Comparison of ENCODE assay signal across 8 cellular contexts in the genomic region with DNA sequence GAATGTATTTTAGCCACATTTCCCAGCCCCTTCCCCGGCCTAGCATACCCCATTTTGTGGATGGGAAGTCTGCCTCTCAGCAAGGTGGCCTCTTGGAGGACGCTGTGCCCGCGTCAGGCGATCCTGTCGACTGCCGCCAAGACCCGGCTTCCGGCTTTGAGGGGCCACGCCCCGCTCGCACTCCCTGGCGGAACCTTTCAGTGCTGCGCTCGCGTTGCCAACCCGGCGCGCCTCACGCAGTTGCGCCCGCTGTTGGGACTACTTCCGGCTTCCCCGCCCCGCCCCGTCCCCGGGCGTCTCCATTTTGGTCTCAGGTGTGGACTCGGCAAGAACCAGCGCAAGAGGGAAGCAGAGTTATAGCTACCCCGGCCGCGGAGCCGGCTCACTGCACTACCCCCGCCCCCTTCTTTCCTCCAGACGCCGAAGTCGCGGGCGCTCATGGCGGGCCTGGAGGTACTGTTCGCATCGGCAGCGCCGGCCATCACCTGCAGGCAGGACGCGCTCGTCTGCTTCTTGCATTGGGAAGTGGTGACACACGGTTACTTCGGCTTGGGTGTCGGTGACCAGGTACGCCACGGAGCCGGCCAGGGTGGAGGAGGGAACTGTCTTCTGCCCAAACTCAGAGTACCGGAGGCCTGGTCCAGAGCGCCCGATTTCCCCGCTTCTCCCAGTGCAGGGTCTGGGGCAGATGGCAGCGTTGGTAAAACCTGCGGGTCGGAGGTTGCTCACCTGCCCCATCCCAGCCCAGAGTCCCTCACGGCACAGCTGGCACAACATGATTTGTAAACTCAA. TPM values are rescaled to one million over a fixed set of nuclear protein-coding genes. Genes with fewer than 3 reads are reported as not detected.
A peak's percentile ranks its signal among the peaks of the same experiment; 100 is the strongest.
DNase-seq lines count a peak whose midpoint lies in the region; ATAC-seq and TF ChIP-seq lines count a peak whose summit lies in the region.

A gene with protein sequence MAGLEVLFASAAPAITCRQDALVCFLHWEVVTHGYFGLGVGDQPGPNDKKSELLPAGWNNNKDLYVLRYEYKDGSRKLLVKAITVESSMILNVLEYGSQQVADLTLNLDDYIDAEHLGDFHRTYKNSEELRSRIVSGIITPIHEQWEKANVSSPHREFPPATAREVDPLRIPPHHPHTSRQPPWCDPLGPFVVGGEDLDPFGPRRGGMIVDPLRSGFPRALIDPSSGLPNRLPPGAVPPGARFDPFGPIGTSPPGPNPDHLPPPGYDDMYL (plus strand): TSS at position 267 of the 792 bp plus-strand sequence. CDS start 172 bp downstream, at position 439.

- H3K36me3 Mint-ChIP-seq in T-helper 17 cell (ENCODE audit: low read depth): peaks cover 21% of the 10 kb centered on the region

- intact Hi-C loops in uterus (cut with DNase I; ENCODE audit: low total_unique reads): no loop called here

- no peaks in the 10 kb centered on the region for H3K27me3 ChIP-seq in right atrium auricular region
- H3K27me3 ChIP-seq in uterus: no peaks in the 10 kb centered on the region

- H3K4me1 Mint-ChIP-seq in T-helper 17 cell: peaks cover 39% of the 10 kb centered on the region

- H3K4me1 ChIP-seq in right atrium auricular region: peaks cover 0 to 48% of the 10 kb centered on the region in 2 donors
- peaks cover 0 to 13% of the 10 kb centered on the region in 2 donors for H3K4me1 ChIP-seq in uterus

- H3K27me3 Mint-ChIP-seq in T-helper 17 cell: no peaks in the 10 kb centered on the region

- peak within 1 kb of the TSS; percentile 74 to 95 for H3K4me3 ChIP-seq in right atrium auricular region
- peak within 1 kb of the TSS; percentile 80 to 87 for H3K4me3 ChIP-seq in uterus

- peak; percentile 79 for DNase-seq in NCI-H1694 treated with DMSO at 0.1 percent for 48 hours (lab: John Stamatoyannopoulos, UW)
- DNase-seq in T-helper 17 cell: peak; percentile 92 to 96 (median 95)
- DNase-seq in right atrium auricular region (ENCODE audit: low spot score): peak; percentile 96
- peak; percentile 67 for DNase-seq in pulmonary artery endothelial cell (ENCODE audit: low read depth, low spot score)
- DNase-seq in uterus: peak; percentile 90 to 94

- H3K9me3 ChIP-seq in T-helper 17 cell (ENCODE audit: control insufficient read depth, low read length, poor library complexity, severe bottlenecking) (no peaks in the 10 kb centered on the region), right atrium auricular region (no peaks in the 10 kb centered on the region), uterus (no peaks in the 10 kb centered on the region)

- peak within 1 kb of the TSS; percentile 62 for H3K27ac ChIP-seq in angular gyrus (ENCODE audit: low read depth, low read length)
- H3K27ac ChIP-seq in right atrium auricular region: peak within 1 kb of the TSS; percentile 71 to 88
- H3K27ac ChIP-seq in uterus: peak within 1 kb of the TSS; percentile 65 to 78

- TF ChIP-seq CTCF in right atrium auricular region (IDR thresholded peaks at IDR 0.05) (peak in 1 of 2 donors; percentile 32), uterus (IDR thresholded peaks at IDR 0.05) (peak in 2 of 4 experiments; percentile 52 to 56)

- peak within 1 kb of the TSS; percentile 95 for H3K27ac Mint-ChIP-seq in T-helper 17 cell

- peak; percentile 97 for ATAC-seq in HG02885 (IDR thresholded peaks at IDR 0.05; ENCODE audit: poor library complexity, unreplicated experiment)
- ATAC-seq in T-helper 17 cell: peak; percentile 95

- H3K36me3 ChIP-seq in right atrium auricular region (no peaks in the 10 kb centered on the region), uterus (no peaks in the 10 kb centered on the region)

- peak; percentile 93 for TF ChIP-seq POLR2A in GM15510 (IDR thresholded peaks at IDR 0.05; ENCODE audit: borderline replicate concordance, extremely low read depth, insufficient read length)
- TF ChIP-seq POLR2A in uterus (IDR thresholded peaks at IDR 0.05): peak; percentile 17 to 50

- peak within 1 kb of the TSS; percentile 96 for H3K4me3 Mint-ChIP-seq in T-helper 17 cell

RNA-seq across cellular contexts. Expression of the gene that starts here (rescaled TPM):
- total RNA-seq in T-helper 17 cell (100 to 1,000 TPM in 1 of 2 donors, 10 to 100 TPM in 1; 97.6 to 114 TPM), right atrium auricular region (100 to 1,000 TPM in 1 of 2 donors, 10 to 100 TPM in 1; 88.6 to 116 TPM), pulmonary artery endothelial cell (32.4 and 39.9 TPM in 2 replicates), uterus (10 to 100 TPM; 11.5 to 91.6 (median 54.5) TPM)

Comparison
In these comparisons a context has a peak if more than half of its experiments do, and no peak if none do; other contexts are left out.
1. Peak in every context shown above with its lines: DNase-seq, ATAC-seq, H3K4me3 ChIP-seq and H3K27ac ChIP-seq.